2 cellular contexts compared by ENCODE assay signal in genomic region chr13:40017662-40018262, GRCh38.
TF ChIP-seq lines count a peak whose summit lies in the region.

No MANE protein-coding gene starts in this region.

TF ChIP-seq in GM23338, 12 proteins besides CTCF, POLR2A, EP300 and RAD21 (continued from another document):
- no peak for TF ChIP-seq REST (IDR thresholded peaks at IDR 0.05; ENCODE audit: unreplicated experiment)
- TF ChIP-seq ETS1 (IDR thresholded peaks at IDR 0.05) = no peak
- no peak for TF ChIP-seq ZNF331 (CRISPR knock-in tag; IDR thresholded peaks at IDR 0.05; ENCODE audit: low read depth)
- TF ChIP-seq ZNF462 (CRISPR knock-in tag; IDR thresholded peaks at IDR 0.05) = no peak
- TF ChIP-seq POLR2AphosphoS5 (IDR thresholded peaks at IDR 0.05; ENCODE audit: low read depth) = no peak
- TF ChIP-seq EZH2phosphoT487 (IDR thresholded peaks at IDR 0.05; ENCODE audit: unreplicated experiment) = no peak
- no peak for TF ChIP-seq ZNF114 (CRISPR knock-in tag; IDR thresholded peaks at IDR 0.05)
- no peak for TF ChIP-seq NANOG (IDR thresholded peaks at IDR 0.05; ENCODE audit: borderline replicate concordance)
- no peak for TF ChIP-seq STAT1 (IDR thresholded peaks at IDR 0.05; ENCODE audit: unreplicated experiment)
- TF ChIP-seq JUNB (IDR thresholded peaks at IDR 0.05; ENCODE audit: unreplicated experiment) = no peak
TF ChIP-seq in GM23338: peak in this region for 0.

TF ChIP-seq in H1, 55 proteins besides CTCF, POLR2A, EP300 and RAD21 (continued from another document):
- TF ChIP-seq EGR1 (IDR thresholded peaks at IDR 0.05; ENCODE audit: borderline replicate concordance, low read depth, low read length) = no peak
- no peak for TF ChIP-seq GABPA (IDR thresholded peaks at IDR 0.05; ENCODE audit: borderline replicate concordance, insufficient read depth, low read length)
- no peak for TF ChIP-seq TBP (IDR thresholded peaks at IDR 0.05; ENCODE audit: low read depth, low read length)
- no peak for TF ChIP-seq TCF12 (IDR thresholded peaks at IDR 0.05; ENCODE audit: low read depth, low read length)
- no peak for TF ChIP-seq SIN3A (conservative IDR thresholded peaks at IDR 0.05 in 1 of 2, IDR thresholded peaks at IDR 0.05 in 1 of 2; ENCODE audit: low read depth in 1 of 2, low read length in 2 of 2)
- no peak for TF ChIP-seq SAP30 (IDR thresholded peaks at IDR 0.05; ENCODE audit: insufficient read depth, insufficient replicate concordance, low read length)
- no peak for TF ChIP-seq TAF1 (IDR thresholded peaks at IDR 0.05; ENCODE audit: low read depth, low read length)
- no peak for TF ChIP-seq PHF8 (conservative IDR thresholded peaks at IDR 0.05; ENCODE audit: low read depth, low read length)
- TF ChIP-seq NRF1 (IDR thresholded peaks at IDR 0.05; ENCODE audit: low read depth, low read length) = no peak
- TF ChIP-seq CTBP2 (IDR thresholded peaks at IDR 0.05; ENCODE audit: borderline replicate concordance, insufficient read depth, insufficient read length, low read length) = no peak
